9 cellular contexts compared by ENCODE assay signal in the genomic region with DNA sequence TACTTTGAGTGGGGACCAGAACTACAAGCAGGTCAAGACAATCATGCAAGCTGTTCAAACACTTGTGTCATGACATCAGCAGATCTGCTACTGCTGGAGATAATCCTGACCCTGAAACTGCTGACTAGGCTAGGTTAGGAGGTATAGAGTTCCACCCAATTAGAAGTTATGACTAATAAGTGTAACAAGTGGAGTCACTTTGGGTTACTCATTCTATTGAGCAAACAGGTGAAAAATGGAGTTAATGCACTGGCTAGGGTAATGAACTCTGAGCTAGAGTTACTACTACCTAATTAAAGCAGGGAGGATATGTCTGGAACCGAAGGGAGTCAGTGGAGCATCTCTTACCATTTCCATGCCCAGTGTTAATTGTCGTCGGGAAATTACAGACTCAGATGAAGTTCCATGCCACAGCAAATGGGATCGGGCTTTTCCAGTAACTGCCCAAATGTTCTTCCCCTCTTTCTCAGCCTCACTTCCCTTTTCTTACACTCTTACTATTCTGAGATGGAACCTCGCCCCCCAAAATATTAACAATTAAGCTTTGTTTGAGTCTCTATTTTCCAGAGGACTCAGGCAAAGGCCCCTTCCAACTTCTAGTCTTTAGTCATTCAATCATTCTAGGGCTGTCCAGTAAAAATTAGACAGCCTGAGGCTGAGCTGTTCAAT. TPM values are rescaled to one million over a fixed set of nuclear protein-coding genes. Genes with fewer than 3 reads are reported as not detected.
A peak's percentile ranks its signal among the peaks of the same experiment; 100 is the strongest.
DNase-seq lines count a peak whose midpoint lies in the region; ATAC-seq and TF ChIP-seq lines count a peak whose summit lies in the region.
"Had no signal": no experiment of that assay in that cellular context is flagged by ENCODE, and none has a peak within 500 bp of the region (broad histone marks: within the 10 kb centered on the region; RNA-seq: fewer than 3 reads in every experiment).

No MANE protein-coding gene starts in this region.

- no peaks in the 10 kb centered on the region for H3K79me1 ChIP-seq in mesenchymal stem cell (replicated peaks; ENCODE audit: low read length, poor library complexity, severe bottlenecking)

- no peak overlapping the region for H4K91ac ChIP-seq in mesenchymal stem cell (ENCODE audit: low read length)

- H3K4ac ChIP-seq in mesenchymal stem cell (ENCODE audit: low read depth in 1 of 2, low read length in 2 of 2) = no peak overlapping the region

- H3K36me3 ChIP-seq in HEK293 (ENCODE audit: control insufficient read depth in 2 of 2, insufficient read depth in 1 of 2, low read length in 2 of 2) = no peaks in the 10 kb centered on the region
- H3K36me3 ChIP-seq in mesenchymal stem cell (ENCODE audit: control insufficient read depth in 1 of 2, insufficient read depth in 2 of 2, low read depth in 1 of 2, low read length in 2 of 2) = no peaks in the 10 kb centered on the region
- H3K36me3 ChIP-seq: right atrium auricular region had no signal

- CTCF ChIA-PET in HEK293 (lab: Yijun Ruan, JAX) = interaction anchor here (0.6 kb wide), 1 partner anchor 19 kb away, joined by 3 read pairs; no protein-coding TSS in a partner anchor

- H2BK120ac ChIP-seq in mesenchymal stem cell (ENCODE audit: low read depth, low read length) = no peak overlapping the region

- no peak overlapping the region for H2BK15ac ChIP-seq in mesenchymal stem cell (ENCODE audit: low read depth, poor library complexity, severe bottlenecking)

- POLR2A ChIA-PET in HEK293 (lab: Yijun Ruan, JAX) = interaction anchor here (1.2 to 1.3 kb wide), 2 partner anchors 19 to 47 kb away, joined by 4 to 5 read pairs; a partner anchor contains a TSS

- no peak overlapping the region for H2AFZ ChIP-seq in mesenchymal stem cell (ENCODE audit: low read depth, low read length)

- no peak overlapping the region for H3K4me3 ChIP-seq in HEK293 (ENCODE audit: low read depth, low read length)
- H3K4me3 ChIP-seq in mesenchymal stem cell (ENCODE audit: insufficient read depth in 1 of 2, low read depth in 1 of 2, low read length in 2 of 2) = no peak overlapping the region
- H3K4me3 ChIP-seq: right atrium auricular region had no signal

- no peaks in the 10 kb centered on the region for H3K4me1 Mint-ChIP-seq in activated T-helper 17 cell treated with anti-CD3 and anti-CD28 coated beads, Interleukin-2, amount 50 U/mL, for 72 hours

- no peak overlapping the region for H4K8ac ChIP-seq in mesenchymal stem cell (ENCODE audit: low read length)

- H3K27me3 ChIP-seq in mesenchymal stem cell (ENCODE audit: control insufficient read depth in 1 of 2, insufficient read depth in 1 of 2, low read length in 2 of 2) = no peaks in the 10 kb centered on the region
- H3K27me3 ChIP-seq: right atrium auricular region had no signal

- no peaks in the 10 kb centered on the region for H3K27me3 Mint-ChIP-seq in activated T-helper 17 cell treated with anti-CD3 and anti-CD28 coated beads, Interleukin-2, amount 50 U/mL, for 72 hours

- no peak overlapping the region for H3K27ac Mint-ChIP-seq in activated T-helper 17 cell treated with anti-CD3 and anti-CD28 coated beads, Interleukin-2, amount 50 U/mL, for 72 hours

- ATAC-seq in GM18517 (IDR thresholded peaks at IDR 0.05; ENCODE audit: unreplicated experiment) = peak; percentile 55
- ATAC-seq in activated T-helper 17 cell treated with anti-CD3 and anti-CD28 coated beads, Interleukin-2, amount 50 U/mL, for 72 hours (replicated peaks) = peak; percentile 99

- H3K14ac ChIP-seq in mesenchymal stem cell (ENCODE audit: low read length in 2 of 2) = no peak overlapping the region

- no peak overlapping the region for H2BK5ac ChIP-seq in mesenchymal stem cell (ENCODE audit: low read depth, low read length, poor library complexity, severe bottlenecking)

- H3K4me1 ChIP-seq in HEK293 (ENCODE audit: control insufficient read depth, insufficient read depth, low read length) (0 out of 2 replicates have a peak, but pooled peaks cover 2% of the 10 kb centered on the region), mesenchymal stem cell (ENCODE audit: control insufficient read depth, insufficient read depth, low read depth, low read length) (no peaks in the 10 kb centered on the region)
- H3K4me1 ChIP-seq: right atrium auricular region had no signal

- 98% methylated on average over 5 of the region's 5 CpGs for WGBS in mesenchymal stem cell

- no peak for TF ChIP-seq CTCF in HEK293 (tag by site-specific recombination; IDR thresholded peaks at IDR 0.05)

- H2BK12ac ChIP-seq in mesenchymal stem cell (ENCODE audit: low read length in 2 of 2) = no peak overlapping the region

- H3K23ac ChIP-seq in mesenchymal stem cell (ENCODE audit: low read length in 2 of 2) = no peak overlapping the region

- no peak overlapping the region for H2AK5ac ChIP-seq in mesenchymal stem cell (ENCODE audit: low read length, severe bottlenecking)

- no peak overlapping the region for H3K9ac ChIP-seq in mesenchymal stem cell (ENCODE audit: low read length)

- H3K4me3 Mint-ChIP-seq in activated T-helper 17 cell treated with anti-CD3 and anti-CD28 coated beads, Interleukin-2, amount 50 U/mL, for 72 hours = no peak overlapping the region

- no peaks in the 10 kb centered on the region for H3K36me3 Mint-ChIP-seq in activated T-helper 17 cell treated with anti-CD3 and anti-CD28 coated beads, Interleukin-2, amount 50 U/mL, for 72 hours (ENCODE audit: low read depth)

- H3K9me3 ChIP-seq in HEK293 (ENCODE audit: control insufficient read depth, insufficient read depth, low read depth, low read length) = no peaks in the 10 kb centered on the region
- no peaks in the 10 kb centered on the region for H3K9me3 ChIP-seq in mesenchymal stem cell (ENCODE audit: control insufficient read depth, low read length)
- H3K9me3 ChIP-seq: right atrium auricular region had no signal

- DNase-seq in mesenchymal stem cell (peak; percentile 32), NCI-H446 (lab: John Stamatoyannopoulos, UW) (no peak)
- DNase-seq in effector CD8-positive, alpha-beta T cell (lab: John Stamatoyannopoulos, UW) = no peak
- no peak for DNase-seq in activated naive CD4-positive, alpha-beta T cell treated with anti-CD3 and anti-CD28 coated beads, Interleukin-2, amount 50 U/mL, for 16 hours
- DNase-seq: NK-92 treated with Interleukin-12 subunit alpha and Interleukin-12 subunit beta, amount 100 ng/mL, for 24 hours had no signal

- no peak overlapping the region for H3K27ac ChIP-seq in HEK293 (ENCODE audit: extremely low read depth, low read depth, low read length)
- no peak overlapping the region for H3K27ac ChIP-seq in mesenchymal stem cell (ENCODE audit: low read length, poor library complexity, severe bottlenecking)
- H3K27ac ChIP-seq: right atrium auricular region had no signal

- no peak overlapping the region for H3K18ac ChIP-seq in mesenchymal stem cell (ENCODE audit: low read depth in 1 of 2, low read length in 2 of 2)

- no peak overlapping the region for H3K4me2 ChIP-seq in mesenchymal stem cell (ENCODE audit: low read length, poor library complexity, severe bottlenecking)

- no peaks in the 10 kb centered on the region for H3K9me3 Mint-ChIP-seq in activated T-helper 17 cell treated with anti-CD3 and anti-CD28 coated beads, Interleukin-2, amount 50 U/mL, for 72 hours

TF ChIP-seq in HEK293, 187 proteins besides CTCF, POLR2A, EP300 and RAD21 (continues in another document):
- TF ChIP-seq ZBTB21 (tag by site-specific recombination; IDR thresholded peaks at IDR 0.05) (peak; percentile 76), ZNF600 (tag by site-specific recombination; IDR thresholded peaks at IDR 0.05) (peak; percentile 68), ZNF544 (tag by site-specific recombination; IDR thresholded peaks at IDR 0.05) (no peak)
- TF ChIP-seq, protein P1, sequence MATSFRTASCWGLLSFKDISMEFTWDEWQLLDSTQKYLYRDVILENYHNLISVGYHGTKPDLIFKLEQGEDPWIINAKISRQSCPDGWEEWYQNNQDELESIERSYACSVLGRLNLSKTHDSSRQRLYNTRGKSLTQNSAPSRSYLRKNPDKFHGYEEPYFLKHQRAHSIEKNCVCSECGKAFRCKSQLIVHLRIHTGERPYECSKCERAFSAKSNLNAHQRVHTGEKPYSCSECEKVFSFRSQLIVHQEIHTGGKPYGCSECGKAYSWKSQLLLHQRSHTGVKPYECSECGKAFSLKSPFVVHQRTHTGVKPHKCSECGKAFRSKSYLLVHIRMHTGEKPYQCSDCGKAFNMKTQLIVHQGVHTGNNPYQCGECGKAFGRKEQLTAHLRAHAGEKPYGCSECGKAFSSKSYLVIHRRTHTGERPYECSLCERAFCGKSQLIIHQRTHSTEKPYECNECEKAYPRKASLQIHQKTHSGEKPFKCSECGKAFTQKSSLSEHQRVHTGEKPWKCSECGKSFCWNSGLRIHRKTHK (tag by site-specific recombination; IDR thresholded peaks at IDR 0.05) = no peak
- TF ChIP-seq, protein P2, sequence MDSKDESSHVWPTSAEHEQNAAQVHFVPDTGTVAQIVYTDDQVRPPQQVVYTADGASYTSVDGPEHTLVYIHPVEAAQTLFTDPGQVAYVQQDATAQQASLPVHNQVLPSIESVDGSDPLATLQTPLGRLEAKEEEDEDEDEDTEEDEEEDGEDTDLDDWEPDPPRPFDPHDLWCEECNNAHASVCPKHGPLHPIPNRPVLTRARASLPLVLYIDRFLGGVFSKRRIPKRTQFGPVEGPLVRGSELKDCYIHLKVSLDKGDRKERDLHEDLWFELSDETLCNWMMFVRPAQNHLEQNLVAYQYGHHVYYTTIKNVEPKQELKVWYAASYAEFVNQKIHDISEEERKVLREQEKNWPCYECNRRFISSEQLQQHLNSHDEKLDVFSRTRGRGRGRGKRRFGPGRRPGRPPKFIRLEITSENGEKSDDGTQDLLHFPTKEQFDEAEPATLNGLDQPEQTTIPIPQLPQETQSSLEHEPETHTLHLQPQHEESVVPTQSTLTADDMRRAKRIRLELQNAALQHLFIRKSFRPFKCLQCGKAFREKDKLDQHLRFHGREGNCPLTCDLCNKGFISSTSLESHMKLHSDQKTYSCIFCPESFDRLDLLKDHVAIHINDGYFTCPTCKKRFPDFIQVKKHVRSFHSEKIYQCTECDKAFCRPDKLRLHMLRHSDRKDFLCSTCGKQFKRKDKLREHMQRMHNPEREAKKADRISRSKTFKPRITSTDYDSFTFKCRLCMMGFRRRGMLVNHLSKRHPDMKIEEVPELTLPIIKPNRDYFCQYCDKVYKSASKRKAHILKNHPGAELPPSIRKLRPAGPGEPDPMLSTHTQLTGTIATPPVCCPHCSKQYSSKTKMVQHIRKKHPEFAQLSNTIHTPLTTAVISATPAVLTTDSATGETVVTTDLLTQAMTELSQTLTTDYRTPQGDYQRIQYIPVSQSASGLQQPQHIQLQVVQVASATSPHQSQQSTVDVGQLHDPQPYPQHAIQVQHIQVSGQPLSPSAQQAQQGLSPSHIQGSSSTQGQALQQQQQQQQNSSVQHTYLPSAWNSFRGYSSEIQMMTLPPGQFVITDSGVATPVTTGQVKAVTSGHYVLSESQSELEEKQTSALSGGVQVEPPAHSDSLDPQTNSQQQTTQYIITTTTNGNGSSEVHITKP (tag by site-specific recombination; IDR thresholded peaks at IDR 0.05) = peak; percentile 64

RNA-seq across cellular contexts. Expression of a gene that starts 19.8 kb away (rescaled TPM):
- total RNA-seq in activated T-helper 17 cell treated with anti-CD3 and anti-CD28 coated beads, Interleukin-2, amount 50 U/mL, for 72 hours = 10 to 100 TPM in 1 of 2 donors, 1 to 10 TPM in 1; 10.0 to 13.6 TPM
- 68.5 TPM for polyA plus RNA-seq in mesenchymal stem cell (2013, experiment 1 of 2)
- polyA plus RNA-seq in mesenchymal stem cell (2013, experiment 2 of 2) = 66.9 TPM

RNA-seq across cellular contexts. Expression of a gene that starts 46.7 kb away (rescaled TPM):
- 100 to 1,000 TPM; 403 to 450 TPM for total RNA-seq in activated T-helper 17 cell treated with anti-CD3 and anti-CD28 coated beads, Interleukin-2, amount 50 U/mL, for 72 hours
- 603 TPM for polyA plus RNA-seq in mesenchymal stem cell (2013, experiment 1 of 2)
- 627 TPM for polyA plus RNA-seq in mesenchymal stem cell (2013, experiment 2 of 2)
